In genomic region chr3:47781326-47781684, GRCh38 we compare ENCODE assay signal across 1 cellular context.
TF ChIP-seq lines count a peak whose summit lies in the region.

No MANE protein-coding gene starts in this region.

TF ChIP-seq in HepG2, 621 proteins besides CTCF, POLR2A, EP300 and RAD21 (continued from another document and continues in another):
- TF ChIP-seq, protein P1, sequence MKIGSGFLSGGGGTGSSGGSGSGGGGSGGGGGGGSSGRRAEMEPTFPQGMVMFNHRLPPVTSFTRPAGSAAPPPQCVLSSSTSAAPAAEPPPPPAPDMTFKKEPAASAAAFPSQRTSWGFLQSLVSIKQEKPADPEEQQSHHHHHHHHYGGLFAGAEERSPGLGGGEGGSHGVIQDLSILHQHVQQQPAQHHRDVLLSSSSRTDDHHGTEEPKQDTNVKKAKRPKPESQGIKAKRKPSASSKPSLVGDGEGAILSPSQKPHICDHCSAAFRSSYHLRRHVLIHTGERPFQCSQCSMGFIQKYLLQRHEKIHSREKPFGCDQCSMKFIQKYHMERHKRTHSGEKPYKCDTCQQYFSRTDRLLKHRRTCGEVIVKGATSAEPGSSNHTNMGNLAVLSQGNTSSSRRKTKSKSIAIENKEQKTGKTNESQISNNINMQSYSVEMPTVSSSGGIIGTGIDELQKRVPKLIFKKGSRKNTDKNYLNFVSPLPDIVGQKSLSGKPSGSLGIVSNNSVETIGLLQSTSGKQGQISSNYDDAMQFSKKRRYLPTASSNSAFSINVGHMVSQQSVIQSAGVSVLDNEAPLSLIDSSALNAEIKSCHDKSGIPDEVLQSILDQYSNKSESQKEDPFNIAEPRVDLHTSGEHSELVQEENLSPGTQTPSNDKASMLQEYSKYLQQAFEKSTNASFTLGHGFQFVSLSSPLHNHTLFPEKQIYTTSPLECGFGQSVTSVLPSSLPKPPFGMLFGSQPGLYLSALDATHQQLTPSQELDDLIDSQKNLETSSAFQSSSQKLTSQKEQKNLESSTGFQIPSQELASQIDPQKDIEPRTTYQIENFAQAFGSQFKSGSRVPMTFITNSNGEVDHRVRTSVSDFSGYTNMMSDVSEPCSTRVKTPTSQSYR (CRISPR knock-in tag; IDR thresholded peaks at IDR 0.05; ENCODE audit: borderline replicate concordance), result peak; percentile 93
- no peak; the same call in 1 of the 2 replicates for TF ChIP-seq ZNF891 (CRISPR knock-in tag; IDR thresholded peaks at IDR 0.05)
- TF ChIP-seq, protein P2, sequence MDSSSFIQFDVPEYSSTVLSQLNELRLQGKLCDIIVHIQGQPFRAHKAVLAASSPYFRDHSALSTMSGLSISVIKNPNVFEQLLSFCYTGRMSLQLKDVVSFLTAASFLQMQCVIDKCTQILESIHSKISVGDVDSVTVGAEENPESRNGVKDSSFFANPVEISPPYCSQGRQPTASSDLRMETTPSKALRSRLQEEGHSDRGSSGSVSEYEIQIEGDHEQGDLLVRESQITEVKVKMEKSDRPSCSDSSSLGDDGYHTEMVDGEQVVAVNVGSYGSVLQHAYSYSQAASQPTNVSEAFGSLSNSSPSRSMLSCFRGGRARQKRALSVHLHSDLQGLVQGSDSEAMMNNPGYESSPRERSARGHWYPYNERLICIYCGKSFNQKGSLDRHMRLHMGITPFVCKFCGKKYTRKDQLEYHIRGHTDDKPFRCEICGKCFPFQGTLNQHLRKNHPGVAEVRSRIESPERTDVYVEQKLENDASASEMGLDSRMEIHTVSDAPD (CRISPR knock-in tag; IDR thresholded peaks at IDR 0.05), result no peak
- 0 out of 2 replicates have a peak, but pooled peaks have one; percentile 58 for TF ChIP-seq ZMAT3 (CRISPR knock-in tag; conservative IDR thresholded peaks at IDR 0.05)
- TF ChIP-seq THAP7 (CRISPR knock-in tag; IDR thresholded peaks at IDR 0.05), result 0 out of 2 replicates have a peak, but pooled peaks have one; percentile 70
- no peak for TF ChIP-seq ZBTB3 (CRISPR knock-in tag; IDR thresholded peaks at IDR 0.05; ENCODE audit: borderline replicate concordance, low read depth)
- no peak for TF ChIP-seq ZBTB25 (CRISPR knock-in tag; IDR thresholded peaks at IDR 0.05)
- TF ChIP-seq NFATC3 (CRISPR knock-in tag; IDR thresholded peaks at IDR 0.05), result no peak
- TF ChIP-seq, protein P3, sequence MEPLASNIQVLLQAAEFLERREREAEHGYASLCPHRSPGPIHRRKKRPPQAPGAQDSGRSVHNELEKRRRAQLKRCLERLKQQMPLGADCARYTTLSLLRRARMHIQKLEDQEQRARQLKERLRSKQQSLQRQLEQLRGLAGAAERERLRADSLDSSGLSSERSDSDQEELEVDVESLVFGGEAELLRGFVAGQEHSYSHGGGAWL (CRISPR knock-in tag; IDR thresholded peaks at IDR 0.05), result 0 out of 2 replicates have a peak, but pooled peaks have one; percentile 12
- TF ChIP-seq ZFP82 (CRISPR knock-in tag; IDR thresholded peaks at IDR 0.05; ENCODE audit: borderline replicate concordance), result no peak
- TF ChIP-seq ZBTB1 (CRISPR knock-in tag; IDR thresholded peaks at IDR 0.05; ENCODE audit: borderline replicate concordance), result no peak
- peak in 1 of 2 experiments; percentile 14; a peak in 1 of 4 replicates for TF ChIP-seq HMGXB4 (CRISPR knock-in tag; IDR thresholded peaks at IDR 0.05; ENCODE audit: borderline replicate concordance in 1 of 2, low read depth in 1 of 2)
- no peak for TF ChIP-seq ZNF280B (CRISPR knock-in tag; IDR thresholded peaks at IDR 0.05; ENCODE audit: borderline replicate concordance)
- TF ChIP-seq WIZ (CRISPR knock-in tag; IDR thresholded peaks at IDR 0.05), result 0 out of 2 replicates have a peak, but pooled peaks have one; percentile 39
- TF ChIP-seq, protein P4, sequence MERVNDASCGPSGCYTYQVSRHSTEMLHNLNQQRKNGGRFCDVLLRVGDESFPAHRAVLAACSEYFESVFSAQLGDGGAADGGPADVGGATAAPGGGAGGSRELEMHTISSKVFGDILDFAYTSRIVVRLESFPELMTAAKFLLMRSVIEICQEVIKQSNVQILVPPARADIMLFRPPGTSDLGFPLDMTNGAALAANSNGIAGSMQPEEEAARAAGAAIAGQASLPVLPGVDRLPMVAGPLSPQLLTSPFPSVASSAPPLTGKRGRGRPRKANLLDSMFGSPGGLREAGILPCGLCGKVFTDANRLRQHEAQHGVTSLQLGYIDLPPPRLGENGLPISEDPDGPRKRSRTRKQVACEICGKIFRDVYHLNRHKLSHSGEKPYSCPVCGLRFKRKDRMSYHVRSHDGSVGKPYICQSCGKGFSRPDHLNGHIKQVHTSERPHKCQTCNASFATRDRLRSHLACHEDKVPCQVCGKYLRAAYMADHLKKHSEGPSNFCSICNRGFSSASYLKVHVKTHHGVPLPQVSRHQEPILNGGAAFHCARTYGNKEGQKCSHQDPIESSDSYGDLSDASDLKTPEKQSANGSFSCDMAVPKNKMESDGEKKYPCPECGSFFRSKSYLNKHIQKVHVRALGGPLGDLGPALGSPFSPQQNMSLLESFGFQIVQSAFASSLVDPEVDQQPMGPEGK (CRISPR knock-in tag; IDR thresholded peaks at IDR 0.05), result 0 out of 2 replicates have a peak, but pooled peaks have one; percentile 4
- TF ChIP-seq MYC (CRISPR knock-in tag; IDR thresholded peaks at IDR 0.05; ENCODE audit: borderline replicate concordance), result peak; percentile 79
- TF ChIP-seq, protein P5, sequence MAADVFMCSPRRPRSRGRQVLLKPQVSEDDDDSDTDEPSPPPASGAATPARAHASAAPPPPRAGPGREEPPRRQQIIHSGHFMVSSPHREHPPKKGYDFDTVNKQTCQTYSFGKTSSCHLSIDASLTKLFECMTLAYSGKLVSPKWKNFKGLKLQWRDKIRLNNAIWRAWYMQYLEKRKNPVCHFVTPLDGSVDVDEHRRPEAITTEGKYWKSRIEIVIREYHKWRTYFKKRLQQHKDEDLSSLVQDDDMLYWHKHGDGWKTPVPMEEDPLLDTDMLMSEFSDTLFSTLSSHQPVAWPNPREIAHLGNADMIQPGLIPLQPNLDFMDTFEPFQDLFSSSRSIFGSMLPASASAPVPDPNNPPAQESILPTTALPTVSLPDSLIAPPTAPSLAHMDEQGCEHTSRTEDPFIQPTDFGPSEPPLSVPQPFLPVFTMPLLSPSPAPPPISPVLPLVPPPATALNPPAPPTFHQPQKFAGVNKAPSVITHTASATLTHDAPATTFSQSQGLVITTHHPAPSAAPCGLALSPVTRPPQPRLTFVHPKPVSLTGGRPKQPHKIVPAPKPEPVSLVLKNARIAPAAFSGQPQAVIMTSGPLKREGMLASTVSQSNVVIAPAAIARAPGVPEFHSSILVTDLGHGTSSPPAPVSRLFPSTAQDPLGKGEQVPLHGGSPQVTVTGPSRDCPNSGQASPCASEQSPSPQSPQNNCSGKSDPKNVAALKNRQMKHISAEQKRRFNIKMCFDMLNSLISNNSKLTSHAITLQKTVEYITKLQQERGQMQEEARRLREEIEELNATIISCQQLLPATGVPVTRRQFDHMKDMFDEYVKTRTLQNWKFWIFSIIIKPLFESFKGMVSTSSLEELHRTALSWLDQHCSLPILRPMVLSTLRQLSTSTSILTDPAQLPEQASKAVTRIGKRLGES (CRISPR knock-in tag; IDR thresholded peaks at IDR 0.05; ENCODE audit: borderline replicate concordance), result 0 out of 2 replicates have a peak, but pooled peaks have one; percentile 7
- peak; percentile 61; the same call in 1 of the 2 replicates for TF ChIP-seq NPAS2 (CRISPR knock-in tag; IDR thresholded peaks at IDR 0.05; ENCODE audit: borderline replicate concordance)
- TF ChIP-seq, protein P6, sequence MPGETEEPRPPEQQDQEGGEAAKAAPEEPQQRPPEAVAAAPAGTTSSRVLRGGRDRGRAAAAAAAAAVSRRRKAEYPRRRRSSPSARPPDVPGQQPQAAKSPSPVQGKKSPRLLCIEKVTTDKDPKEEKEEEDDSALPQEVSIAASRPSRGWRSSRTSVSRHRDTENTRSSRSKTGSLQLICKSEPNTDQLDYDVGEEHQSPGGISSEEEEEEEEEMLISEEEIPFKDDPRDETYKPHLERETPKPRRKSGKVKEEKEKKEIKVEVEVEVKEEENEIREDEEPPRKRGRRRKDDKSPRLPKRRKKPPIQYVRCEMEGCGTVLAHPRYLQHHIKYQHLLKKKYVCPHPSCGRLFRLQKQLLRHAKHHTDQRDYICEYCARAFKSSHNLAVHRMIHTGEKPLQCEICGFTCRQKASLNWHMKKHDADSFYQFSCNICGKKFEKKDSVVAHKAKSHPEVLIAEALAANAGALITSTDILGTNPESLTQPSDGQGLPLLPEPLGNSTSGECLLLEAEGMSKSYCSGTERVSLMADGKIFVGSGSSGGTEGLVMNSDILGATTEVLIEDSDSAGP (CRISPR knock-in tag; IDR thresholded peaks at IDR 0.05; ENCODE audit: borderline replicate concordance), result no peak
- peak; percentile 47; the same call in 1 of the 2 replicates for TF ChIP-seq IRX3 (CRISPR knock-in tag; IDR thresholded peaks at IDR 0.05; ENCODE audit: borderline replicate concordance, low read depth)
- peak; percentile 43; the same call in 1 of the 2 replicates for TF ChIP-seq TCF7 (IDR thresholded peaks at IDR 0.05; ENCODE audit: low read depth)
- TF ChIP-seq RNF2 (conservative IDR thresholded peaks at IDR 0.05; ENCODE audit: low read depth), result peak; percentile 43; the same call in 1 of the 2 replicates
- TF ChIP-seq, protein P7, sequence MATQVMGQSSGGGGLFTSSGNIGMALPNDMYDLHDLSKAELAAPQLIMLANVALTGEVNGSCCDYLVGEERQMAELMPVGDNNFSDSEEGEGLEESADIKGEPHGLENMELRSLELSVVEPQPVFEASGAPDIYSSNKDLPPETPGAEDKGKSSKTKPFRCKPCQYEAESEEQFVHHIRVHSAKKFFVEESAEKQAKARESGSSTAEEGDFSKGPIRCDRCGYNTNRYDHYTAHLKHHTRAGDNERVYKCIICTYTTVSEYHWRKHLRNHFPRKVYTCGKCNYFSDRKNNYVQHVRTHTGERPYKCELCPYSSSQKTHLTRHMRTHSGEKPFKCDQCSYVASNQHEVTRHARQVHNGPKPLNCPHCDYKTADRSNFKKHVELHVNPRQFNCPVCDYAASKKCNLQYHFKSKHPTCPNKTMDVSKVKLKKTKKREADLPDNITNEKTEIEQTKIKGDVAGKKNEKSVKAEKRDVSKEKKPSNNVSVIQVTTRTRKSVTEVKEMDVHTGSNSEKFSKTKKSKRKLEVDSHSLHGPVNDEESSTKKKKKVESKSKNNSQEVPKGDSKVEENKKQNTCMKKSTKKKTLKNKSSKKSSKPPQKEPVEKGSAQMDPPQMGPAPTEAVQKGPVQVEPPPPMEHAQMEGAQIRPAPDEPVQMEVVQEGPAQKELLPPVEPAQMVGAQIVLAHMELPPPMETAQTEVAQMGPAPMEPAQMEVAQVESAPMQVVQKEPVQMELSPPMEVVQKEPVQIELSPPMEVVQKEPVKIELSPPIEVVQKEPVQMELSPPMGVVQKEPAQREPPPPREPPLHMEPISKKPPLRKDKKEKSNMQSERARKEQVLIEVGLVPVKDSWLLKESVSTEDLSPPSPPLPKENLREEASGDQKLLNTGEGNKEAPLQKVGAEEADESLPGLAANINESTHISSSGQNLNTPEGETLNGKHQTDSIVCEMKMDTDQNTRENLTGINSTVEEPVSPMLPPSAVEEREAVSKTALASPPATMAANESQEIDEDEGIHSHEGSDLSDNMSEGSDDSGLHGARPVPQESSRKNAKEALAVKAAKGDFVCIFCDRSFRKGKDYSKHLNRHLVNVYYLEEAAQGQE (IDR thresholded peaks at IDR 0.05; ENCODE audit: borderline replicate concordance in 1 of 2, low read depth in 1 of 2, low read length in 2 of 2), result no peak
- no peak; the same call in 1 of the 2 replicates for TF ChIP-seq ZNF552 (CRISPR knock-in tag; IDR thresholded peaks at IDR 0.05; ENCODE audit: borderline replicate concordance)
- no peak for TF ChIP-seq RCOR2 (CRISPR knock-in tag; IDR thresholded peaks at IDR 0.05)
